In genomic region chr1:218479436-218480115, GRCh38 we compare ENCODE assay signal across 9 cellular contexts.
DNase-seq lines count a peak whose midpoint lies in the region; ATAC-seq and TF ChIP-seq lines count a peak whose summit lies in the region.
"Had no signal": no experiment of that assay in that cellular context is flagged by ENCODE, and none has a peak within 500 bp of the region (broad histone marks: within the 10 kb centered on the region; RNA-seq: fewer than 3 reads in every experiment).

No MANE protein-coding gene starts in this region.

- H3K4me3 ChIP-seq in BJ (ENCODE audit: low read depth, low read length), result no peak overlapping the region
- H3K4me3 ChIP-seq in fibroblast of mammary gland (ENCODE audit: control insufficient read depth, low read depth, low read length), result no peak overlapping the region
- H3K4me3 ChIP-seq in osteoblast (ENCODE audit: insufficient read depth, low read length), result no peak overlapping the region

- DNase-seq in BJ (ENCODE audit: low read depth) (peak; percentile 73), fibroblast of mammary gland (ENCODE audit: low read depth) (peak; percentile 35), osteoblast (ENCODE audit: insufficient read length, low spot score, missing footprints) (peak; percentile 15)
- no peak for DNase-seq in activated CD8-positive, alpha-beta T cell treated with anti-CD3 and anti-CD28 coated beads for 36 hours
- DNase-seq: NCI-H1694 had no signal

- POLR2A ChIA-PET in BJ (lab: Charles Lee), result interaction anchor here (1.3 kb wide), 1 partner anchor 102 kb away, joined by 3 read pairs; no protein-coding TSS in a partner anchor
- POLR2A ChIA-PET in activated CD8-positive, alpha-beta T cell treated with anti-CD3 and anti-CD28 coated beads for 36 hours (lab: Charles Lee), result no interaction called here

- ATAC-seq in SK-N-SH treated with all-trans-retinoic acid at 6 μM for 48 hours (peak; percentile 55), HG02759 (IDR thresholded peaks at IDR 0.05; ENCODE audit: unreplicated experiment) (no peak), GM19452 (IDR thresholded peaks at IDR 0.05; ENCODE audit: unreplicated experiment) (no peak), GM21447 (IDR thresholded peaks at IDR 0.05; ENCODE audit: unreplicated experiment) (no peak)
- no peak for ATAC-seq in activated CD8-positive, alpha-beta T cell treated with anti-CD3 and anti-CD28 coated beads for 36 hours

- H3K27me3 Mint-ChIP-seq in activated CD8-positive, alpha-beta T cell treated with anti-CD3 and anti-CD28 coated beads for 36 hours, result peaks cover 4% of the 10 kb centered on the region

- no peaks in the 10 kb centered on the region for H3K36me3 ChIP-seq in BJ (ENCODE audit: control insufficient read depth, insufficient read depth, low read length)
- no peaks in the 10 kb centered on the region for H3K36me3 ChIP-seq in osteoblast (ENCODE audit: insufficient read depth, low read length)

- H3K4me1 Mint-ChIP-seq in activated CD8-positive, alpha-beta T cell treated with anti-CD3 and anti-CD28 coated beads for 36 hours (ENCODE audit: low read depth), result peaks cover 4% of the 10 kb centered on the region

- H3K9me3 ChIP-seq in osteoblast (ENCODE audit: low read depth, low read length), result no peaks in the 10 kb centered on the region

- CTCF ChIA-PET in BJ (lab: Yijun Ruan, JAX), result interaction anchor here (0.9 to 1.3 kb wide), 3 partner anchors 13 to 115 kb away, joined by 3 to 7 read pairs (median 3); no protein-coding TSS in a partner anchor
- CTCF ChIA-PET in activated CD8-positive, alpha-beta T cell treated with anti-CD3 and anti-CD28 coated beads for 36 hours (lab: Charles Lee), result no interaction called here

- H3K27ac ChIP-seq in osteoblast (ENCODE audit: low read depth, low read length), result peak overlapping the region; percentile 97

- TF ChIP-seq CTCF in BJ (IDR thresholded peaks at IDR 0.05; ENCODE audit: insufficient read depth, low read depth, low read length), result no peak
- no peak for TF ChIP-seq CTCF in fibroblast of mammary gland (conservative IDR thresholded peaks at IDR 0.05; ENCODE audit: control insufficient read depth, insufficient read depth, low read depth, low read length)
- no peak for TF ChIP-seq CTCF in osteoblast (IDR thresholded peaks at IDR 0.05; ENCODE audit: extremely low read depth, low read depth, low read length)
- no peak for TF ChIP-seq CTCF in activated CD8-positive, alpha-beta T cell treated with anti-CD3 and anti-CD28 coated beads for 36 hours (IDR thresholded peaks at IDR 0.05)

- H3K36me3 Mint-ChIP-seq in activated CD8-positive, alpha-beta T cell treated with anti-CD3 and anti-CD28 coated beads for 36 hours (ENCODE audit: low read depth), result no peaks in the 10 kb centered on the region

- H3K4me2 ChIP-seq in osteoblast (ENCODE audit: insufficient read depth, low read length), result peak overlapping the region; percentile 54

- no peak overlapping the region for H3K4me3 Mint-ChIP-seq in activated CD8-positive, alpha-beta T cell treated with anti-CD3 and anti-CD28 coated beads for 36 hours

- peaks cover 53% of the 10 kb centered on the region for H3K4me1 ChIP-seq in osteoblast (ENCODE audit: insufficient read depth, low read length)

- H3K27me3 ChIP-seq in BJ (ENCODE audit: control insufficient read depth, insufficient read depth, low read length) (no peaks in the 10 kb centered on the region), osteoblast (ENCODE audit: insufficient read depth, low read length) (no peaks in the 10 kb centered on the region)

- no peaks in the 10 kb centered on the region for H3K79me2 ChIP-seq in osteoblast (ENCODE audit: insufficient read depth, low read length)

- intact Hi-C loops in activated CD8-positive, alpha-beta T cell treated with anti-CD3 and anti-CD28 coated beads for 36 hours (cut with micrococcal nuclease), result no loop called here

- no peaks in the 10 kb centered on the region for H3K9me3 Mint-ChIP-seq in activated CD8-positive, alpha-beta T cell treated with anti-CD3 and anti-CD28 coated beads for 36 hours

- no peak overlapping the region for H2AFZ ChIP-seq in osteoblast (ENCODE audit: low read length)

- no peak overlapping the region for H3K27ac Mint-ChIP-seq in activated CD8-positive, alpha-beta T cell treated with anti-CD3 and anti-CD28 coated beads for 36 hours

- no peaks in the 10 kb centered on the region for H4K20me1 ChIP-seq in osteoblast (ENCODE audit: insufficient read depth, low read length)

TF ChIP-seq in SK-N-SH treated with all-trans-retinoic acid at 6 μM for 48 hours, 23 proteins besides CTCF, POLR2A, EP300 and RAD21:
- TF ChIP-seq SNAI2 (CRISPR knock-in tag; IDR thresholded peaks at IDR 0.05) (0 out of 2 replicates have a peak, but pooled peaks have one; percentile 45), PPARA (CRISPR knock-in tag; IDR thresholded peaks at IDR 0.05; ENCODE audit: borderline replicate concordance) (no peak)
